9 cellular contexts compared by ENCODE assay signal in the genomic region with DNA sequence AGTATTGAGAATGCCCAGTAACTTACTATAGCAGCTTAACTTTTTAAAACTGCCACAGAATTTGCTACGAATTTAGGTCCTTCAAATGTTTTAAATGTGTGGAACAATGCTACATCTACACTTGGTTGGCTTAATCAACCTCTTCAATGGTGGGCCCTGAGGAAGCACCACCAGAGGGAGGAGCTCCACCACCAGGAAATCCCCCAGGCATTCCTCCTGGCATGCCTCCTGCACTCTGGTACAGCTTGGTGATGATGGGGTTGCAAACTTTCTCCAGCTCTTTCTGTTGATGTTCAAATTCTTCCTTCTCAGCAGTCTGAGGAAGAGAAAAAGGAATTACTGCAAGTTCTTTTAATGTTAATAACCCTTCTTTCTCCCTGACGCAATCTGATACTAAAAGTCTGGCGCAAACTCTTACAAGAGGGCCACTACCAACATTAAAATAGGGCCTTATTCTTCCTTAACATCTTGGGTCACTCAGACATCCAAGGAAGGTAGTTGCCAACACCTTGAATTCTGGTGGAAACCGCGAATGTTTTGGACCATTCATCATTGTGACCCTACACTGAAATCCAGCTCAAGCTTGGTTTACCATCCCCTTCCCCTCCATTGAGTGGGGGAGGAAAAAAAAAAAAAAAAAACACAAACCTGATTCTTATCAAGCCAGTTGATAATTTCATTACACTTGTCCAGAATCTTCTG. TPM values are rescaled to one million over a fixed set of nuclear protein-coding genes. Genes with fewer than 3 reads are reported as not detected.
DNase-seq lines count a peak whose midpoint lies in the region; ATAC-seq and TF ChIP-seq lines count a peak whose summit lies in the region.
"Had no signal": no experiment of that assay in that cellular context is flagged by ENCODE, and none has a peak within 500 bp of the region (broad histone marks: within the 10 kb centered on the region; RNA-seq: fewer than 3 reads in every experiment).

No MANE protein-coding gene starts in this region.

- TF ChIP-seq EP300 in esophagus muscularis mucosa (IDR thresholded peaks at IDR 0.05), result no peak

- peaks cover 5% of the 10 kb centered on the region for H3K4me1 ChIP-seq in RWPE2 (ENCODE audit: insufficient read depth, poor library complexity, severe bottlenecking)
- peaks cover 57 to 75% (median 63%) of the 10 kb centered on the region in 4 donors for H3K4me1 ChIP-seq in esophagus muscularis mucosa

- TF ChIP-seq CTCF in RWPE2 (IDR thresholded peaks at IDR 0.05; ENCODE audit: poor library complexity, severe bottlenecking), result no peak
- no peak for TF ChIP-seq CTCF in esophagus muscularis mucosa (IDR thresholded peaks at IDR 0.05)

- CTCF ChIA-PET in activated naive CD4-positive, alpha-beta T cell treated with anti-CD3 and anti-CD28 coated beads for 36 hours (lab: Charles Lee), result interaction anchor here (0.7 to 1.5 kb wide), 5 partner anchors 10 to 189 kb away, joined by 3 to 6 read pairs (median 3); no protein-coding TSS in a partner anchor

- no peaks in the 10 kb centered on the region for H3K27me3 ChIP-seq in RWPE2 (ENCODE audit: insufficient read depth, poor library complexity, severe bottlenecking)
- H3K27me3 ChIP-seq in esophagus muscularis mucosa, result no peaks in the 10 kb centered on the region

- no peaks in the 10 kb centered on the region for H3K27me3 Mint-ChIP-seq in activated naive CD4-positive, alpha-beta T cell treated with anti-CD3 and anti-CD28 coated beads for 36 hours (ENCODE audit: low read depth)
- H3K27me3 Mint-ChIP-seq in stimulated activated naive CD8-positive, alpha-beta T cell treated with anti-CD3 and anti-CD28 coated beads, Interleukin-15, Interleukin-2, amounts not matched to agents 100 ng/mL and 50 ng/mL, for 24 hours, result no peaks in the 10 kb centered on the region

- peak; percentile 26 for DNase-seq in activated naive CD4-positive, alpha-beta T cell treated with anti-CD3 and anti-CD28 coated beads for 36 hours
- DNase-seq in activated naive CD4-positive, alpha-beta T cell treated with anti-CD3 and anti-CD28 coated beads, Interleukin-2, amount 50 U/mL, for 16 hours, result no peak
- DNase-seq in RWPE2 (ENCODE audit: low spot score), result no peak
- no peak for DNase-seq in esophagus muscularis mucosa (ENCODE audit: extremely low spot score)
- no peak for DNase-seq in NCI-H2227 treated with DMSO at 0.1 percent for 48 hours (lab: John Stamatoyannopoulos, UW)
- DNase-seq: right cardiac atrium had no signal

- TF ChIP-seq POLR2A in esophagus muscularis mucosa (IDR thresholded peaks at IDR 0.05; ENCODE audit: low read depth), result no peak

- H3K9me3 ChIP-seq in RWPE2 (ENCODE audit: severe bottlenecking), result no peaks in the 10 kb centered on the region
- H3K9me3 ChIP-seq in esophagus muscularis mucosa, result no peaks in the 10 kb centered on the region

- intact Hi-C loops in activated naive CD4-positive, alpha-beta T cell treated with anti-CD3 and anti-CD28 coated beads for 36 hours (cut with micrococcal nuclease), result loop anchor here (10.0 kb wide), 1 partner anchor 263 kb away; no protein-coding TSS in a partner anchor
- intact Hi-C loops in esophagus muscularis mucosa (cut with DNase I), result loop anchor here (10.0 kb wide), 1 partner anchor 193 kb away; no protein-coding TSS in a partner anchor

- H3K27ac ChIP-seq in RWPE2 (ENCODE audit: poor library complexity, severe bottlenecking) (peak overlapping the region; percentile 92), esophagus muscularis mucosa (replicated peaks in 1 of 4) (peak overlapping the region; percentile 10 to 100 (median 56))

- 80% methylated on average over 5 of the region's 5 CpGs for WGBS in esophagus muscularis mucosa

- H3K9me3 Mint-ChIP-seq in activated naive CD4-positive, alpha-beta T cell treated with anti-CD3 and anti-CD28 coated beads for 36 hours, result no peaks in the 10 kb centered on the region
- no peaks in the 10 kb centered on the region for H3K9me3 Mint-ChIP-seq in stimulated activated naive CD8-positive, alpha-beta T cell treated with anti-CD3 and anti-CD28 coated beads, Interleukin-15, Interleukin-2, amounts not matched to agents 100 ng/mL and 50 ng/mL, for 24 hours

- H3K4me3 ChIP-seq in RWPE2 (ENCODE audit: severe bottlenecking) (no peak overlapping the region), esophagus muscularis mucosa (no peak overlapping the region)

- H3K27ac Mint-ChIP-seq in activated naive CD4-positive, alpha-beta T cell treated with anti-CD3 and anti-CD28 coated beads for 36 hours, result peak overlapping the region; percentile 99
- peak overlapping the region; percentile 96 for H3K27ac Mint-ChIP-seq in stimulated activated naive CD8-positive, alpha-beta T cell treated with anti-CD3 and anti-CD28 coated beads, Interleukin-15, Interleukin-2, amounts not matched to agents 100 ng/mL and 50 ng/mL, for 24 hours

- peaks cover 67% of the 10 kb centered on the region for H3K36me3 Mint-ChIP-seq in activated naive CD4-positive, alpha-beta T cell treated with anti-CD3 and anti-CD28 coated beads for 36 hours (ENCODE audit: low read depth)
- H3K36me3 Mint-ChIP-seq in stimulated activated naive CD8-positive, alpha-beta T cell treated with anti-CD3 and anti-CD28 coated beads, Interleukin-15, Interleukin-2, amounts not matched to agents 100 ng/mL and 50 ng/mL, for 24 hours (ENCODE audit: low read depth), result peaks cover 84% of the 10 kb centered on the region

- H3K36me3 ChIP-seq in RWPE2 (ENCODE audit: low read depth) (peaks cover 73% of the 10 kb centered on the region), esophagus muscularis mucosa (peaks cover 54 to 84% (median 73%) of the 10 kb centered on the region in 4 donors)

- H3K4me3 Mint-ChIP-seq in activated naive CD4-positive, alpha-beta T cell treated with anti-CD3 and anti-CD28 coated beads for 36 hours, result peak overlapping the region; percentile 97
- peak overlapping the region; percentile 90 for H3K4me3 Mint-ChIP-seq in stimulated activated naive CD8-positive, alpha-beta T cell treated with anti-CD3 and anti-CD28 coated beads, Interleukin-15, Interleukin-2, amounts not matched to agents 100 ng/mL and 50 ng/mL, for 24 hours

- ATAC-seq in RWPE2 (ENCODE audit: low read depth) (no peak), GM18867 (IDR thresholded peaks at IDR 0.05; ENCODE audit: unreplicated experiment) (no peak), HG02571 (IDR thresholded peaks at IDR 0.05; ENCODE audit: unreplicated experiment) (no peak)
- ATAC-seq: right cardiac atrium had no signal

- H3K4me1 Mint-ChIP-seq in activated naive CD4-positive, alpha-beta T cell treated with anti-CD3 and anti-CD28 coated beads for 36 hours (ENCODE audit: low read depth), result peaks cover 37% of the 10 kb centered on the region
- H3K4me1 Mint-ChIP-seq in stimulated activated naive CD8-positive, alpha-beta T cell treated with anti-CD3 and anti-CD28 coated beads, Interleukin-15, Interleukin-2, amounts not matched to agents 100 ng/mL and 50 ng/mL, for 24 hours (ENCODE audit: low read depth), result peaks cover 72% of the 10 kb centered on the region

RNA-seq across cellular contexts. Expression of a gene that starts 4.2 kb away (rescaled TPM):
- 1,000 to 10,000 TPM; 1,255 to 1,315 TPM for total RNA-seq in activated naive CD4-positive, alpha-beta T cell treated with anti-CD3 and anti-CD28 coated beads for 36 hours
- total RNA-seq in esophagus muscularis mucosa, result 1,000 to 10,000 TPM in 3 of 4 donors, 100 to 1,000 TPM in 1; 982 to 1,379 (median 1,192) TPM
